Comparison of ENCODE assay signal across 2 cellular contexts in genomic region chr22:23237201-23237798, GRCh38.
TF ChIP-seq lines count a peak whose summit lies in the region.

No MANE protein-coding gene starts in this region.

TF ChIP-seq in GM12878, 131 proteins besides CTCF, POLR2A, EP300 and RAD21 (continued from another document and continues in another):
- no peak for TF ChIP-seq NFYA (IDR thresholded peaks at IDR 0.05; ENCODE audit: borderline replicate concordance, low read depth, low read length)
- TF ChIP-seq CHD1 (IDR thresholded peaks at IDR 0.05; ENCODE audit: low read depth, low read length): no peak
- no peak for TF ChIP-seq NR2C1 (IDR thresholded peaks at IDR 0.05)
- no peak for TF ChIP-seq WRNIP1 (IDR thresholded peaks at IDR 0.05; ENCODE audit: borderline replicate concordance, low read depth, low read length)
- no peak for TF ChIP-seq ZNF217 (IDR thresholded peaks at IDR 0.05)
- peak; percentile 40; the same call in 1 of the 2 replicates for TF ChIP-seq RUNX3 (IDR thresholded peaks at IDR 0.05; ENCODE audit: low read length)
- no peak for TF ChIP-seq ASH2L (IDR thresholded peaks at IDR 0.05; ENCODE audit: borderline replicate concordance, low read depth)
- no peak for TF ChIP-seq RAD51 (IDR thresholded peaks at IDR 0.05)
- no peak for TF ChIP-seq ELK1 (IDR thresholded peaks at IDR 0.05; ENCODE audit: low read depth, low read length)
- no peak for TF ChIP-seq CEBPZ (IDR thresholded peaks at IDR 0.05; ENCODE audit: low read depth, low read length)
- TF ChIP-seq TCF12 (IDR thresholded peaks at IDR 0.05; ENCODE audit: low read depth, low read length): peak; percentile 92
- no peak for TF ChIP-seq ZNF687 (IDR thresholded peaks at IDR 0.05)
- TF ChIP-seq CHD4 (IDR thresholded peaks at IDR 0.05): no peak
- peak; percentile 51; the same call in 1 of the 2 replicates for TF ChIP-seq TCF3 (IDR thresholded peaks at IDR 0.05; ENCODE audit: borderline replicate concordance, insufficient read depth, low read depth, low read length)
- no peak for TF ChIP-seq MYB (IDR thresholded peaks at IDR 0.05; ENCODE audit: borderline replicate concordance, low read depth, low read length)
- TF ChIP-seq DPF2 (IDR thresholded peaks at IDR 0.05): peak; percentile 52; the same call in 1 of the 2 replicates
- no peak for TF ChIP-seq ZNF384 (IDR thresholded peaks at IDR 0.05; ENCODE audit: borderline replicate concordance, low read depth, low read length)
- TF ChIP-seq NR2C2 (IDR thresholded peaks at IDR 0.05; ENCODE audit: borderline replicate concordance, control insufficient read depth, insufficient read length, low read depth): no peak
- peak; percentile 68 for TF ChIP-seq GATAD2B (conservative IDR thresholded peaks at IDR 0.05; ENCODE audit: low read depth)
- TF ChIP-seq MTA3 (IDR thresholded peaks at IDR 0.05; ENCODE audit: borderline replicate concordance, low read length): no peak
- TF ChIP-seq POLR2AphosphoS2 (IDR thresholded peaks at IDR 0.05; ENCODE audit: low read depth, low read length): no peak
- TF ChIP-seq TAF1 (IDR thresholded peaks at IDR 0.05; ENCODE audit: borderline replicate concordance, low read depth, low read length): no peak
- TF ChIP-seq MEF2B (IDR thresholded peaks at IDR 0.05; ENCODE audit: partially characterized antibody, poor library complexity, severe bottlenecking): peak; percentile 60
- peak; percentile 92 for TF ChIP-seq IKZF1 (conservative IDR thresholded peaks at IDR 0.05)

TF ChIP-seq in liver, 16 proteins besides CTCF, POLR2A, EP300 and RAD21 (continued from another document):
- no peak for TF ChIP-seq REST (IDR thresholded peaks at IDR 0.05)
- TF ChIP-seq EGR1 (IDR thresholded peaks at IDR 0.05; ENCODE audit: low read depth in 2 of 2): no peak
- TF ChIP-seq NR2F2 (IDR thresholded peaks at IDR 0.05): peak; percentile 99
- no peak for TF ChIP-seq YY1 (IDR thresholded peaks at IDR 0.05)
